17 cellular contexts compared by ENCODE assay signal in genomic region chr2:54587439-54588016, GRCh38.
DNase-seq lines count a peak whose midpoint lies in the region; ATAC-seq and TF ChIP-seq lines count a peak whose summit lies in the region.
"Had no signal": no experiment of that assay in that cellular context is flagged by ENCODE, and none has a peak within 500 bp of the region (broad histone marks: within the 10 kb centered on the region; RNA-seq: fewer than 3 reads in every experiment).

No MANE protein-coding gene starts in this region.

- no peak for DNase-seq in activated CD4-positive, alpha-beta T cell treated with anti-CD3 and anti-CD28 coated beads for 36 hours
- DNase-seq in activated CD4-positive, alpha-beta T cell treated with anti-CD3 and anti-CD28 coated beads for 4 hours = no peak
- DNase-seq in GM23338 (ENCODE audit: low spot score) (no peak), mucosa of gallbladder (ENCODE audit: low spot score) (no peak), NCI-H2227 (lab: John Stamatoyannopoulos, UW; ENCODE audit: unreplicated experiment) (no peak)
- no peak for DNase-seq in natural killer cell treated with Interleukin-12 subunit alpha and Interleukin-12 subunit beta and Interleukin-15 and Interleukin-18, amount 100 ng/mL, for 72 hours (ENCODE audit: low spot score)
- DNase-seq: activated CD8-positive, alpha-beta memory T cell treated with anti-CD3 and anti-CD28 coated beads, Interleukin-2, amount 10 ng/mL, durations not matched to agents 7 days and 5 days; cortex of kidney; esophagus squamous epithelium; H7; mammary epithelial cell; NCI-H1930; NCI-H526; ovary; Peyer's patch had no signal

- H3K36me3 ChIP-seq in GM23338 (ENCODE audit: insufficient read depth) = no peaks in the 10 kb centered on the region
- H3K36me3 ChIP-seq: esophagus squamous epithelium, ovary, Peyer's patch had no signal

- no peak for ATAC-seq in activated CD4-positive, alpha-beta T cell treated with anti-CD3 and anti-CD28 coated beads for 36 hours
- ATAC-seq in GM23338 = no peak
- ATAC-seq in natural killer cell treated with Interleukin-12 subunit alpha and Interleukin-12 subunit beta and Interleukin-15 and Interleukin-18, amount 100 ng/mL, for 72 hours = no peak
- no peak for ATAC-seq in GM19467 (IDR thresholded peaks at IDR 0.05; ENCODE audit: unreplicated experiment)
- ATAC-seq: activated CD8-positive, alpha-beta memory T cell treated with anti-CD3 and anti-CD28 coated beads, Interleukin-2, amount 10 ng/mL, durations not matched to agents 7 days and 5 days had no signal

- intact Hi-C loops in activated CD4-positive, alpha-beta T cell treated with anti-CD3 and anti-CD28 coated beads for 36 hours (cut with DNase I, micrococcal nuclease) = loop anchor here in 1 of 2 experiments (2.0 kb wide), 1 partner anchor 29 kb away; no protein-coding TSS in a partner anchor

- H3K27ac ChIP-seq in GM23338 (ENCODE audit: low read depth) = no peak overlapping the region
- H3K27ac ChIP-seq: ovary had no signal

- no peak overlapping the region for H2AFZ ChIP-seq in GM23338

- no peaks in the 10 kb centered on the region for H3K9me3 Mint-ChIP-seq in activated CD4-positive, alpha-beta T cell treated with anti-CD3 and anti-CD28 coated beads for 36 hours (ENCODE audit: low read depth)
- H3K9me3 Mint-ChIP-seq in GM23338 (no peaks in the 10 kb centered on the region), brain (no peaks in the 10 kb centered on the region)
- no peaks in the 10 kb centered on the region for H3K9me3 Mint-ChIP-seq in natural killer cell treated with Interleukin-12 subunit alpha and Interleukin-12 subunit beta and Interleukin-15 and Interleukin-18, amount 100 ng/mL, for 72 hours

- H3K4me2 ChIP-seq in GM23338 = no peak overlapping the region

- H3K27me3 Mint-ChIP-seq in activated CD4-positive, alpha-beta T cell treated with anti-CD3 and anti-CD28 coated beads for 36 hours = no peaks in the 10 kb centered on the region
- H3K27me3 Mint-ChIP-seq in GM23338 (ENCODE audit: insufficient read depth, low read depth, poor library complexity) = peaks cover 8% of the 10 kb centered on the region
- H3K27me3 Mint-ChIP-seq in brain = no peaks in the 10 kb centered on the region
- peaks cover 0 to 3% of the 10 kb centered on the region in 2 donors for H3K27me3 Mint-ChIP-seq in natural killer cell treated with Interleukin-12 subunit alpha and Interleukin-12 subunit beta and Interleukin-15 and Interleukin-18, amount 100 ng/mL, for 72 hours
- H3K27me3 Mint-ChIP-seq: activated CD8-positive, alpha-beta memory T cell treated with anti-CD3 and anti-CD28 coated beads, Interleukin-2, amount 10 ng/mL, durations not matched to agents 7 days and 5 days had no signal

- H3K27ac Mint-ChIP-seq in activated CD4-positive, alpha-beta T cell treated with anti-CD3 and anti-CD28 coated beads for 36 hours = peak overlapping the region; percentile 90
- H3K27ac Mint-ChIP-seq in GM23338 = peak overlapping the region; percentile 49
- H3K27ac Mint-ChIP-seq in brain = peak overlapping the region in 3 of 5 experiments; percentile 57 to 90 (median 73)
- peak overlapping the region; percentile 18 to 31 for H3K27ac Mint-ChIP-seq in natural killer cell treated with Interleukin-12 subunit alpha and Interleukin-12 subunit beta and Interleukin-15 and Interleukin-18, amount 100 ng/mL, for 72 hours

- H3K27me3 ChIP-seq in GM23338 (ENCODE audit: insufficient read depth) = no peaks in the 10 kb centered on the region
- H3K27me3 ChIP-seq: esophagus squamous epithelium, ovary, Peyer's patch had no signal

- H3K36me3 Mint-ChIP-seq in activated CD4-positive, alpha-beta T cell treated with anti-CD3 and anti-CD28 coated beads for 36 hours (ENCODE audit: low read depth) = peaks cover 1% of the 10 kb centered on the region
- H3K36me3 Mint-ChIP-seq in GM23338 (ENCODE audit: low read depth) (no peaks in the 10 kb centered on the region), brain (peaks cover 13% of the 10 kb centered on the region)
- H3K36me3 Mint-ChIP-seq in natural killer cell treated with Interleukin-12 subunit alpha and Interleukin-12 subunit beta and Interleukin-15 and Interleukin-18, amount 100 ng/mL, for 72 hours = no peaks in the 10 kb centered on the region

- POLR2A ChIA-PET in activated CD4-positive, alpha-beta T cell treated with anti-CD3 and anti-CD28 coated beads for 36 hours (lab: Charles Lee) = no interaction called here

- no peak overlapping the region for H3K4me3 ChIP-seq in GM23338
- H3K4me3 ChIP-seq: esophagus squamous epithelium, ovary, Peyer's patch had no signal

- H3K4me1 ChIP-seq in GM23338 (ENCODE audit: insufficient read depth) = peaks cover 50% of the 10 kb centered on the region

- H3K4me3 Mint-ChIP-seq in activated CD4-positive, alpha-beta T cell treated with anti-CD3 and anti-CD28 coated beads for 36 hours = no peak overlapping the region
- H3K4me3 Mint-ChIP-seq in GM23338 (no peak overlapping the region), brain (no peak overlapping the region)
- no peak overlapping the region for H3K4me3 Mint-ChIP-seq in natural killer cell treated with Interleukin-12 subunit alpha and Interleukin-12 subunit beta and Interleukin-15 and Interleukin-18, amount 100 ng/mL, for 72 hours
- H3K4me3 Mint-ChIP-seq: activated CD8-positive, alpha-beta memory T cell treated with anti-CD3 and anti-CD28 coated beads, Interleukin-2, amount 10 ng/mL, durations not matched to agents 7 days and 5 days had no signal

- peaks cover 91% of the 10 kb centered on the region for H3K4me1 Mint-ChIP-seq in activated CD4-positive, alpha-beta T cell treated with anti-CD3 and anti-CD28 coated beads for 36 hours
- H3K4me1 Mint-ChIP-seq in GM23338 (peaks cover 55% of the 10 kb centered on the region), brain (peaks cover 77% of the 10 kb centered on the region)
- H3K4me1 Mint-ChIP-seq in natural killer cell treated with Interleukin-12 subunit alpha and Interleukin-12 subunit beta and Interleukin-15 and Interleukin-18, amount 100 ng/mL, for 72 hours (ENCODE audit: low read depth in 2 of 2) = peaks cover 42 to 46% of the 10 kb centered on the region in 2 donors

- no peaks in the 10 kb centered on the region for H3F3A ChIP-seq in GM23338 (replicated peaks; ENCODE audit: low read depth)

- TF ChIP-seq CTCF in GM23338 (conservative IDR thresholded peaks at IDR 0.05; ENCODE audit: low read depth in 2 of 2) (no peak), brain (conservative IDR thresholded peaks at IDR 0.05) (no peak)

- H4K20me1 ChIP-seq in GM23338 (replicated peaks; ENCODE audit: insufficient read depth) = peaks cover 76% of the 10 kb centered on the region

- CTCF ChIA-PET in activated CD4-positive, alpha-beta T cell treated with anti-CD3 and anti-CD28 coated beads for 36 hours (lab: Charles Lee) = interaction anchor here (1.5 to 1.7 kb wide), 3 partner anchors 8 to 17 kb away, joined by 4 to 5 read pairs (median 5); no protein-coding TSS in a partner anchor

- H3K9me2 ChIP-seq in GM23338 (ENCODE audit: insufficient read depth) = no peaks in the 10 kb centered on the region

- H3K79me2 ChIP-seq in GM23338 (replicated peaks; ENCODE audit: insufficient read depth) = peaks cover 100% of the 10 kb centered on the region

TF ChIP-seq in GM23338, 12 proteins besides CTCF, POLR2A, EP300 and RAD21 (continues in another document):
- no peak for TF ChIP-seq EZH2phosphoT487 (IDR thresholded peaks at IDR 0.05; ENCODE audit: unreplicated experiment)
- TF ChIP-seq, protein P1, sequence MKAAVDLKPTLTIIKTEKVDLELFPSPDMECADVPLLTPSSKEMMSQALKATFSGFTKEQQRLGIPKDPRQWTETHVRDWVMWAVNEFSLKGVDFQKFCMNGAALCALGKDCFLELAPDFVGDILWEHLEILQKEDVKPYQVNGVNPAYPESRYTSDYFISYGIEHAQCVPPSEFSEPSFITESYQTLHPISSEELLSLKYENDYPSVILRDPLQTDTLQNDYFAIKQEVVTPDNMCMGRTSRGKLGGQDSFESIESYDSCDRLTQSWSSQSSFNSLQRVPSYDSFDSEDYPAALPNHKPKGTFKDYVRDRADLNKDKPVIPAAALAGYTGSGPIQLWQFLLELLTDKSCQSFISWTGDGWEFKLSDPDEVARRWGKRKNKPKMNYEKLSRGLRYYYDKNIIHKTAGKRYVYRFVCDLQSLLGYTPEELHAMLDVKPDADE (IDR thresholded peaks at IDR 0.05) = no peak
- TF ChIP-seq, protein P2, sequence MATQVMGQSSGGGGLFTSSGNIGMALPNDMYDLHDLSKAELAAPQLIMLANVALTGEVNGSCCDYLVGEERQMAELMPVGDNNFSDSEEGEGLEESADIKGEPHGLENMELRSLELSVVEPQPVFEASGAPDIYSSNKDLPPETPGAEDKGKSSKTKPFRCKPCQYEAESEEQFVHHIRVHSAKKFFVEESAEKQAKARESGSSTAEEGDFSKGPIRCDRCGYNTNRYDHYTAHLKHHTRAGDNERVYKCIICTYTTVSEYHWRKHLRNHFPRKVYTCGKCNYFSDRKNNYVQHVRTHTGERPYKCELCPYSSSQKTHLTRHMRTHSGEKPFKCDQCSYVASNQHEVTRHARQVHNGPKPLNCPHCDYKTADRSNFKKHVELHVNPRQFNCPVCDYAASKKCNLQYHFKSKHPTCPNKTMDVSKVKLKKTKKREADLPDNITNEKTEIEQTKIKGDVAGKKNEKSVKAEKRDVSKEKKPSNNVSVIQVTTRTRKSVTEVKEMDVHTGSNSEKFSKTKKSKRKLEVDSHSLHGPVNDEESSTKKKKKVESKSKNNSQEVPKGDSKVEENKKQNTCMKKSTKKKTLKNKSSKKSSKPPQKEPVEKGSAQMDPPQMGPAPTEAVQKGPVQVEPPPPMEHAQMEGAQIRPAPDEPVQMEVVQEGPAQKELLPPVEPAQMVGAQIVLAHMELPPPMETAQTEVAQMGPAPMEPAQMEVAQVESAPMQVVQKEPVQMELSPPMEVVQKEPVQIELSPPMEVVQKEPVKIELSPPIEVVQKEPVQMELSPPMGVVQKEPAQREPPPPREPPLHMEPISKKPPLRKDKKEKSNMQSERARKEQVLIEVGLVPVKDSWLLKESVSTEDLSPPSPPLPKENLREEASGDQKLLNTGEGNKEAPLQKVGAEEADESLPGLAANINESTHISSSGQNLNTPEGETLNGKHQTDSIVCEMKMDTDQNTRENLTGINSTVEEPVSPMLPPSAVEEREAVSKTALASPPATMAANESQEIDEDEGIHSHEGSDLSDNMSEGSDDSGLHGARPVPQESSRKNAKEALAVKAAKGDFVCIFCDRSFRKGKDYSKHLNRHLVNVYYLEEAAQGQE (IDR thresholded peaks at IDR 0.05; ENCODE audit: unreplicated experiment) = no peak
- TF ChIP-seq CREB1 (CRISPR knock-in tag; IDR thresholded peaks at IDR 0.05; ENCODE audit: low read depth) = no peak
- no peak for TF ChIP-seq NANOG (IDR thresholded peaks at IDR 0.05; ENCODE audit: borderline replicate concordance)
- TF ChIP-seq STAT1 (IDR thresholded peaks at IDR 0.05; ENCODE audit: unreplicated experiment) = no peak

Comparison
In these comparisons a context has a peak if more than half of its experiments do, and no peak if none do; other contexts are left out.
1. H3K27ac Mint-ChIP-seq: peak in every context shown above with its lines; median percentile 90 in activated CD4-positive, alpha-beta T cell treated with anti-CD3 and anti-CD28 coated beads for 36 hours; 73 in brain; 49 in GM23338; 24 in natural killer cell treated with Interleukin-12 subunit alpha and Interleukin-12 subunit beta and Interleukin-15 and Interleukin-18, amount 100 ng/mL, for 72 hours.